22 cellular contexts compared by ENCODE assay signal in the genomic region with DNA sequence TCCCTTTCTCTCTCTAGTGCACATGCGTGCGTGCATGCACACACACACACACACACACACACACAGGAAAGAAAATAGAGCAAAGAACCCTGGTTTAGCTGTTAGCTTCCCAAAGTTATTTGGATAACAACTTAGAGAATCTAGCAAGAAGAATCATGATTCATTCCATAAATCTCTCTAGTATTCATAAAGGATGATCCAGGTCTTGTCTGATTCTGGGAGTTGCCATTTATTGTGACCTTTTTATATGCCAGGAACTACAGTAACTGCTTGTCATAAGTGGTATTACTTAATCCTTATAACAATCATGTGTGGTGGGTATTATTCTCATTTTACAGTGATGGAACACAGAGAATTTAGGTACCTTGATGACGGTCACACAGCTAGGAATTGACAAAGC.
A peak's percentile ranks its signal among the peaks of the same experiment; 100 is the strongest.
DNase-seq lines count a peak whose midpoint lies in the region; ATAC-seq and TF ChIP-seq lines count a peak whose summit lies in the region.
"Had no signal": no experiment of that assay in that cellular context is flagged by ENCODE, and none has a peak within 500 bp of the region (broad histone marks: within the 10 kb centered on the region; RNA-seq: fewer than 3 reads in every experiment).

No MANE protein-coding gene starts in this region.

- no peak overlapping the region for H4K12ac ChIP-seq in trophoblast cell (ENCODE audit: low read depth, low read length)

- no peak overlapping the region for H2BK5ac ChIP-seq in trophoblast cell (ENCODE audit: low read depth, low read length, poor library complexity)

- H3K4me2 ChIP-seq in mammary epithelial cell (ENCODE audit: insufficient read depth, low read depth, low read length) (no peak overlapping the region), skeletal muscle satellite cell (ENCODE audit: low read length) (peak overlapping the region; percentile 4), trophoblast cell (ENCODE audit: low read length) (no peak overlapping the region)
- H3K4me2 ChIP-seq: GM23338 had no signal

- H2AFZ ChIP-seq in mammary epithelial cell (ENCODE audit: low read depth, low read length): no peak overlapping the region
- H2AFZ ChIP-seq in trophoblast cell (ENCODE audit: insufficient read depth, low read length, poor library complexity): no peak overlapping the region
- H2AFZ ChIP-seq: GM23338 had no signal

- H4K91ac ChIP-seq in trophoblast cell (ENCODE audit: low read depth, low read length): no peak overlapping the region

- intact Hi-C loops in breast epithelium (cut with DNase I; ENCODE audit: low total_unique reads): no loop called here
- intact Hi-C loops in mammary epithelial cell (cut with micrococcal nuclease): no loop called here

- dilution Hi-C loops in mammary epithelial cell (cut with HindIII; ENCODE audit: low sequenced_read_pairs): no loop called here

- H2BK12ac ChIP-seq in trophoblast cell (ENCODE audit: low read length): no peak overlapping the region

- H4K20me1 ChIP-seq in mammary epithelial cell (ENCODE audit: insufficient read depth, low read length): no peaks in the 10 kb centered on the region

- TF ChIP-seq CTCF in breast epithelium (IDR thresholded peaks at IDR 0.05): no peak
- TF ChIP-seq CTCF in mammary epithelial cell (conservative IDR thresholded peaks at IDR 0.05 in 1 of 2, IDR thresholded peaks at IDR 0.05 in 1 of 2; ENCODE audit: extremely low read depth in 1 of 2, insufficient read depth in 1 of 2, low read depth in 1 of 2, low read length in 2 of 2): no peak
- no peak for TF ChIP-seq CTCF in HFFc6 (IDR thresholded peaks at IDR 0.05)
- no peak for TF ChIP-seq CTCF in chondrocyte (IDR thresholded peaks at IDR 0.05)

- H3K36me3 Mint-ChIP-seq in HFFc6 (ENCODE audit: low read depth) (peaks cover 22% of the 10 kb centered on the region), chondrocyte (ENCODE audit: low read depth) (no peaks in the 10 kb centered on the region)

- H3K9me3 Mint-ChIP-seq in HFFc6 (no peaks in the 10 kb centered on the region), chondrocyte (ENCODE audit: low read depth) (no peaks in the 10 kb centered on the region)
- H3K9me3 Mint-ChIP-seq: GM23338 had no signal

- H3K79me1 ChIP-seq in trophoblast cell (ENCODE audit: low read length): peaks cover 5% of the 10 kb centered on the region

- H3K9me3 ChIP-seq in breast epithelium: no peaks in the 10 kb centered on the region
- H3K9me3 ChIP-seq in mammary epithelial cell (replicated peaks; ENCODE audit: insufficient read depth, low read length): no peaks in the 10 kb centered on the region
- H3K9me3 ChIP-seq in skeletal muscle satellite cell (replicated peaks; ENCODE audit: low read length): no peaks in the 10 kb centered on the region
- H3K9me3 ChIP-seq in trophoblast cell (ENCODE audit: insufficient read depth, low read depth, low read length): no peaks in the 10 kb centered on the region

- TF ChIP-seq POLR2A in breast epithelium (IDR thresholded peaks at IDR 0.05): no peak

- H3K9ac ChIP-seq in mammary epithelial cell (ENCODE audit: insufficient read depth, low read length): no peak overlapping the region
- no peak overlapping the region for H3K9ac ChIP-seq in skeletal muscle satellite cell (ENCODE audit: low read depth, low read length)
- H3K9ac ChIP-seq in trophoblast cell (ENCODE audit: low read length): no peak overlapping the region

- no peak overlapping the region for H2AK5ac ChIP-seq in trophoblast cell (ENCODE audit: low read length)

- H3K4ac ChIP-seq in trophoblast cell (ENCODE audit: low read depth, low read length): no peak overlapping the region

- no TSS peak for BruUV-seq in mammary epithelial cell (replicated peaks; lab: Mats Ljungman, UMichigan)

- H3K27me3 Mint-ChIP-seq in HFFc6 (ENCODE audit: insufficient read depth) (no peaks in the 10 kb centered on the region; the same call in 1 of the 2 replicates), chondrocyte (ENCODE audit: low read depth) (no peaks in the 10 kb centered on the region)
- H3K27me3 Mint-ChIP-seq: B cell; CD4-positive, CD25-positive, alpha-beta regulatory T cell had no signal

- H3K4me1 ChIP-seq in breast epithelium: peaks cover 3 to 26% of the 10 kb centered on the region in 2 donors
- peaks cover 4% of the 10 kb centered on the region for H3K4me1 ChIP-seq in mammary epithelial cell (ENCODE audit: insufficient read depth, low read length)
- peaks cover 40% of the 10 kb centered on the region for H3K4me1 ChIP-seq in skeletal muscle satellite cell (ENCODE audit: control insufficient read depth, insufficient read depth, low read length)
- peaks cover 3 to 7% of the 10 kb centered on the region in 2 experiments for H3K4me1 ChIP-seq in trophoblast cell (ENCODE audit: control insufficient read depth in 1 of 2, insufficient read depth in 2 of 2, low read length in 2 of 2)

- H3K4me1 Mint-ChIP-seq in HFFc6 (ENCODE audit: low read depth) (peaks cover 69% of the 10 kb centered on the region), chondrocyte (ENCODE audit: low read depth) (peaks cover 42% of the 10 kb centered on the region)

- no peak overlapping the region for H3K14ac ChIP-seq in trophoblast cell (ENCODE audit: low read length)

- H3K4me3 Mint-ChIP-seq in HFFc6: no peak overlapping the region
- H3K4me3 Mint-ChIP-seq in chondrocyte (ENCODE audit: unreplicated experiment): no peak overlapping the region
- H3K4me3 Mint-ChIP-seq: B cell; CD4-positive, CD25-positive, alpha-beta regulatory T cell; GM23338 had no signal

- DNase-seq in breast epithelium (ENCODE audit: low spot score in 2 of 2) (no peak), mammary epithelial cell (no peak), HFFc6 (peak; percentile 27), chondrocyte (ENCODE audit: low spot score) (no peak), trophoblast cell (no peak), NCI-H1694 treated with DMSO at 0.1 percent for 48 hours (lab: John Stamatoyannopoulos, UW) (no peak)
- DNase-seq: Calu3; CD4-positive, CD25-positive, alpha-beta regulatory T cell; MV-4-11; NCI-H1417; NCI-H1930; NCI-H2171; NCI-H446; NCI-H69; SHP77 treated with DMSO at 0.1 percent for 48 hours had no signal

- H3K4me3 ChIP-seq in breast epithelium (no peak overlapping the region), mammary epithelial cell (replicated peaks in 1 of 3; ENCODE audit: insufficient read depth in 1 of 3, low read depth in 2 of 3, low read length in 3 of 3) (no peak overlapping the region), skeletal muscle satellite cell (ENCODE audit: low read length) (no peak overlapping the region), trophoblast cell (ENCODE audit: low read depth, low read length) (no peak overlapping the region)
- H3K4me3 ChIP-seq: GM12878, GM23338 had no signal

- in situ Hi-C loops in mammary epithelial cell (cut with MboI; ENCODE audit: low sequenced_read_pairs in 2 of 2): no loop called here

- no peaks in the 10 kb centered on the region for H3K27me3 ChIP-seq in breast epithelium
- no peaks in the 10 kb centered on the region for H3K27me3 ChIP-seq in mammary epithelial cell (ENCODE audit: insufficient read depth, low read length)
- no peaks in the 10 kb centered on the region for H3K27me3 ChIP-seq in skeletal muscle satellite cell (ENCODE audit: control insufficient read depth, insufficient read depth, low read length)
- H3K27me3 ChIP-seq in trophoblast cell (ENCODE audit: insufficient read depth, low read length): no peaks in the 10 kb centered on the region

- no peak overlapping the region for H3K23ac ChIP-seq in trophoblast cell (ENCODE audit: low read length)

- no peak for ATAC-seq in HG03097 (IDR thresholded peaks at IDR 0.05; ENCODE audit: low FRiP score, unreplicated experiment)
- ATAC-seq: GM12878, GM23338, HCT116 had no signal

- H3K27ac ChIP-seq in breast epithelium (peak overlapping the region; percentile 53 to 69), mammary epithelial cell (ENCODE audit: insufficient read depth, low read depth, low read length) (no peak overlapping the region), trophoblast cell (ENCODE audit: low read depth, low read length) (no peak overlapping the region)
- H3K27ac ChIP-seq: HL-60 had no signal

- peak overlapping the region; percentile 33; the same call in 1 of the 2 replicates for H3K27ac Mint-ChIP-seq in HFFc6
- H3K27ac Mint-ChIP-seq in chondrocyte (ENCODE audit: unreplicated experiment): peak overlapping the region; percentile 69
- H3K27ac Mint-ChIP-seq: B cell, GM23338 had no signal

- no peak overlapping the region for H3K18ac ChIP-seq in trophoblast cell (ENCODE audit: low read length)

- H4K8ac ChIP-seq in trophoblast cell (ENCODE audit: low read depth, low read length): no peak overlapping the region

- no peaks in the 10 kb centered on the region for H3K36me3 ChIP-seq in breast epithelium
- H3K36me3 ChIP-seq in mammary epithelial cell (ENCODE audit: insufficient read depth, low read length): no peaks in the 10 kb centered on the region
- peaks cover 15% of the 10 kb centered on the region for H3K36me3 ChIP-seq in skeletal muscle satellite cell (ENCODE audit: insufficient read depth, low read length)
- peaks cover 1 to 7% of the 10 kb centered on the region in 2 experiments for H3K36me3 ChIP-seq in trophoblast cell (ENCODE audit: control insufficient read depth in 1 of 2, insufficient read depth in 2 of 2, low read length in 2 of 2)

- no peak overlapping the region for H2BK120ac ChIP-seq in trophoblast cell (ENCODE audit: insufficient read depth, low read length, poor library complexity)

- CTCF ChIA-PET in mammary epithelial cell (lab: Charles Lee; ENCODE audit: low non-redundant PET): no interaction called here

- no peaks in the 10 kb centered on the region for H3K79me2 ChIP-seq in mammary epithelial cell (ENCODE audit: insufficient read depth, low read length)
- H3K79me2 ChIP-seq in trophoblast cell (ENCODE audit: control insufficient read depth, insufficient read depth, low read length, poor library complexity): no peaks in the 10 kb centered on the region

- WGBS in mammary epithelial cell (ENCODE audit: low coverage, missing lambda C conversion rate): 80% methylated on average over 3 of the region's 3 CpGs
- WGBS in trophoblast cell (ENCODE audit: extremely low coverage, insufficient coverage, insufficient read length): no CpG with 5 or more reads among the region's 3 CpGs

Comparison
In these comparisons a context has a peak if more than half of its experiments do, and no peak if none do; other contexts are left out.
1. H3K27ac ChIP-seq: peak in breast epithelium (2 of 2); none in mammary epithelial cell (single experiment) and trophoblast cell (single experiment).